In genomic region chr2:46719499-46719898, GRCh38 we compare ENCODE assay signal across 15 cellular contexts. TPM values are rescaled to one million over a fixed set of nuclear protein-coding genes. Genes with fewer than 3 reads are reported as not detected.
DNase-seq lines count a peak whose midpoint lies in the region; ATAC-seq, FAIRE-seq and TF ChIP-seq lines count a peak whose summit lies in the region.
"Had no signal": no experiment of that assay in that cellular context is flagged by ENCODE, and none has a peak within 500 bp of the region (broad histone marks: within the 10 kb centered on the region; RNA-seq: fewer than 3 reads in every experiment).

No MANE protein-coding gene starts in this region.

- WGBS in HepG2 (ENCODE audit: low lambda C conversion rate): 95% methylated on average over 5 of the region's 5 CpGs
- WGBS in right lobe of liver (ENCODE audit: insufficient coverage, low coverage, low lambda C conversion rate, missing lambda C conversion rate): 77% methylated on average over 5 of the region's 5 CpGs

- H3K9me3 Mint-ChIP-seq in activated B cell treated with CpG ODN at 0.5 μM for 24 hours: peaks cover 19% of the 10 kb centered on the region
- H3K9me3 Mint-ChIP-seq in activated T-cell treated with anti-CD3 and anti-CD28 coated beads, Interleukin-2, amount 50 U/mL, for 4 hours: peaks cover 21% of the 10 kb centered on the region

- TF ChIP-seq CTCF in HepG2 (CRISPR knock-in tag; IDR thresholded peaks at IDR 0.05) (no peak), right lobe of liver (IDR thresholded peaks at IDR 0.05) (no peak), activated B cell treated with CpG ODN at 0.5 μM for 24 hours (IDR thresholded peaks at IDR 0.05) (no peak), keratinocyte (optimal IDR thresholded peaks at IDR 0.05 in 1 of 3, IDR thresholded peaks at IDR 0.05 in 1 of 3, conservative IDR thresholded peaks at IDR 0.05 in 1 of 3; ENCODE audit: extremely low read depth in 1 of 3, insufficient read depth in 2 of 3, low read length in 3 of 3) (no peak)

- BruUV-seq in HepG2 (replicated peaks; lab: Mats Ljungman, UMichigan): no TSS peak

- peaks cover 47% of the 10 kb centered on the region for H4K20me1 ChIP-seq in HepG2 (ENCODE audit: insufficient read depth, low read length)
- no peaks in the 10 kb centered on the region for H4K20me1 ChIP-seq in keratinocyte (ENCODE audit: control insufficient read depth, extremely low read depth, insufficient read depth, low read length)

- TF ChIP-seq RAD21 in HepG2 (CRISPR knock-in tag; IDR thresholded peaks at IDR 0.05): no peak

- peaks cover 73% of the 10 kb centered on the region for H3K4me1 Mint-ChIP-seq in activated B cell treated with CpG ODN at 0.5 μM for 24 hours
- H3K4me1 Mint-ChIP-seq in activated T-cell treated with anti-CD3 and anti-CD28 coated beads, Interleukin-2, amount 50 U/mL, for 4 hours (ENCODE audit: low read depth): peaks cover 61% of the 10 kb centered on the region

- H3K27me3 ChIP-seq in HepG2 (ENCODE audit: control insufficient read depth in 1 of 2, insufficient read depth in 2 of 2, low read length in 2 of 2): no peaks in the 10 kb centered on the region
- H3K27me3 ChIP-seq in right lobe of liver: no peaks in the 10 kb centered on the region
- no peaks in the 10 kb centered on the region for H3K27me3 ChIP-seq in keratinocyte (ENCODE audit: control insufficient read depth, extremely low read depth, insufficient read depth, low read length)
- H3K27me3 ChIP-seq: left lung, ovary, upper lobe of right lung had no signal

- dilution Hi-C loops in keratinocyte (cut with MboI; ENCODE audit: extremely low pct_ligation_motif_present, low sequenced_read_pairs): no loop called here

- H3K9ac ChIP-seq in HepG2 (ENCODE audit: insufficient read depth, low read depth, low read length) (no peak overlapping the region), keratinocyte (ENCODE audit: control insufficient read depth, extremely low read depth, insufficient read depth, low read length) (no peak overlapping the region)

- H3K4me1 ChIP-seq in HepG2 (ENCODE audit: insufficient read depth, low read length): peaks cover 71% of the 10 kb centered on the region
- peaks cover 0 to 30% (median 9%) of the 10 kb centered on the region in 4 donors for H3K4me1 ChIP-seq in right lobe of liver
- peaks cover 13% of the 10 kb centered on the region for H3K4me1 ChIP-seq in keratinocyte (ENCODE audit: control insufficient read depth, extremely low read depth, insufficient read depth, low read length)

- FAIRE-seq in HepG2 (lab: Jason Lieb, UNC): no peak
- no peak for FAIRE-seq in keratinocyte (lab: Jason Lieb, UNC)
- no peak for FAIRE-seq in GM12891 (lab: Jason Lieb, UNC)

- POLR2A ChIA-PET in HepG2 (lab: Yijun Ruan, JAX): no interaction called here
- POLR2A ChIA-PET in activated B cell treated with CpG ODN at 0.5 μM for 24 hours (lab: Charles Lee): no interaction called here

- H3K4me3 ChIP-seq in HepG2 (replicated peaks in 1 of 3; ENCODE audit: insufficient read depth in 1 of 3, low read depth in 2 of 3, low read length in 3 of 3) (no peak overlapping the region), right lobe of liver (no peak overlapping the region), keratinocyte (ENCODE audit: control insufficient read depth in 2 of 3, extremely low read depth in 1 of 3, insufficient read depth in 2 of 3, low read depth in 1 of 3, low read length in 3 of 3) (no peak overlapping the region)
- H3K4me3 ChIP-seq: left lung, ovary, upper lobe of right lung had no signal

- H3K9me3 ChIP-seq in HepG2 (ENCODE audit: low read length) (no peaks in the 10 kb centered on the region), right lobe of liver (no peaks in the 10 kb centered on the region), keratinocyte (ENCODE audit: control insufficient read depth, low read depth, low read length) (no peaks in the 10 kb centered on the region)
- H3K9me3 ChIP-seq: ovary, upper lobe of right lung had no signal

- in situ Hi-C loops in HepG2 (cut with HindIII; ENCODE audit: extremely low pct_ligation_motif_present, low pct_unique_long_range_greater_than_20kb): no loop called here

- TF ChIP-seq POLR2A in HepG2 (IDR thresholded peaks at IDR 0.05; ENCODE audit: insufficient read depth in 1 of 2, low read depth in 2 of 2, low read length in 2 of 2) (no peak), right lobe of liver (IDR thresholded peaks at IDR 0.05) (no peak), GM12891 (IDR thresholded peaks at IDR 0.05; ENCODE audit: low read depth, low read length) (no peak)

- H3K36me3 ChIP-seq in HepG2 (replicated peaks in 1 of 2; ENCODE audit: control insufficient read depth in 1 of 2, insufficient read depth in 2 of 2, low read length in 2 of 2): no peaks in the 10 kb centered on the region
- no peaks in the 10 kb centered on the region for H3K36me3 ChIP-seq in right lobe of liver
- H3K36me3 ChIP-seq in keratinocyte (ENCODE audit: control insufficient read depth in 2 of 2, extremely low read depth in 1 of 2, insufficient read depth in 2 of 2, low read length in 2 of 2): no peaks in the 10 kb centered on the region
- H3K36me3 ChIP-seq: left lung, ovary, upper lobe of right lung had no signal

- no peak overlapping the region for H3K27ac ChIP-seq in HepG2 (ENCODE audit: extremely low read length, insufficient read depth, low read length)
- no peak overlapping the region for H3K27ac ChIP-seq in right lobe of liver
- H3K27ac ChIP-seq in keratinocyte (ENCODE audit: control insufficient read depth, insufficient read depth, low read length): no peak overlapping the region
- H3K27ac ChIP-seq: left lung, upper lobe of right lung had no signal

- H3K9me1 ChIP-seq in keratinocyte (ENCODE audit: control insufficient read depth, extremely low read depth, insufficient read depth, low read length): no peaks in the 10 kb centered on the region

- intact Hi-C loops in HepG2 (cut with micrococcal nuclease; ENCODE audit: unreplicated experiment) (no loop called here), right lobe of liver (cut with DNase I) (no loop called here), activated B cell treated with CpG ODN at 0.5 μM for 24 hours (cut with micrococcal nuclease) (no loop called here)

- CTCF ChIA-PET in HepG2 (lab: Yijun Ruan, JAX; ENCODE audit: low intra/inter-chr PET ratio, low total read pairs): no interaction called here
- CTCF ChIA-PET in activated B cell treated with CpG ODN at 0.5 μM for 24 hours (lab: Charles Lee): no interaction called here

- H3K4me2 ChIP-seq in HepG2 (ENCODE audit: low read depth, low read length) (no peak overlapping the region), keratinocyte (ENCODE audit: control insufficient read depth, extremely low read depth, insufficient read depth, low read depth, low read length) (peak overlapping the region; percentile 36)

- H2AFZ ChIP-seq in HepG2 (ENCODE audit: low read length): no peak overlapping the region
- H2AFZ ChIP-seq in keratinocyte (ENCODE audit: control insufficient read depth, low read length): no peak overlapping the region

- peak overlapping the region; percentile 54 for H3K27ac Mint-ChIP-seq in activated B cell treated with CpG ODN at 0.5 μM for 24 hours

- H3K27me3 Mint-ChIP-seq in activated B cell treated with CpG ODN at 0.5 μM for 24 hours: no peaks in the 10 kb centered on the region
- no peaks in the 10 kb centered on the region for H3K27me3 Mint-ChIP-seq in activated T-cell treated with anti-CD3 and anti-CD28 coated beads, Interleukin-2, amount 50 U/mL, for 4 hours (ENCODE audit: low read depth)

- ATAC-seq in HepG2 (no peak), right lobe of liver (no peak), activated B cell treated with CpG ODN at 0.5 μM for 24 hours (ENCODE audit: low read depth) (no peak), HG02852 (IDR thresholded peaks at IDR 0.05; ENCODE audit: unreplicated experiment) (no peak), HG03457 (IDR thresholded peaks at IDR 0.05; ENCODE audit: unreplicated experiment) (no peak)
- no peak for ATAC-seq in activated T-cell treated with anti-CD3 and anti-CD28 coated beads, Interleukin-2, amount 50 U/mL, for 4 hours
- ATAC-seq: left lung, upper lobe of right lung had no signal

- DNase-seq in HepG2 (ENCODE audit: low spot score): no peak
- no peak for DNase-seq in right lobe of liver
- no peak for DNase-seq in activated B cell treated with CpG ODN at 0.5 μM for 24 hours
- no peak for DNase-seq in keratinocyte (ENCODE audit: low read depth, low spot score)
- DNase-seq in activated T-cell treated with anti-CD3 and anti-CD28 coated beads, Interleukin-2, amount 50 U/mL, for 4 hours: no peak
- DNase-seq in GM12891 (ENCODE audit: insufficient read length, low spot score): no peak
- DNase-seq: glutamatergic neuron; left lung; MV-4-11; NCI-H510A; ovary; stimulated activated CD8-positive, alpha-beta memory T cell treated with anti-CD3 and anti-CD28 coated beads, Interleukin-4, amount 100 ng/mL, for 48 hours; upper lobe of right lung had no signal

- peaks cover 100% of the 10 kb centered on the region for H3K79me2 ChIP-seq in HepG2 (ENCODE audit: insufficient read depth, low read length)
- H3K79me2 ChIP-seq in keratinocyte (ENCODE audit: control insufficient read depth, insufficient read depth, low read length): peaks cover 52% of the 10 kb centered on the region

- H3K4me3 Mint-ChIP-seq in activated B cell treated with CpG ODN at 0.5 μM for 24 hours: no peak overlapping the region
- no peak overlapping the region for H3K4me3 Mint-ChIP-seq in activated T-cell treated with anti-CD3 and anti-CD28 coated beads, Interleukin-2, amount 50 U/mL, for 4 hours

- TF ChIP-seq EP300 in HepG2 (IDR thresholded peaks at IDR 0.05; ENCODE audit: low read depth in 2 of 2, low read length in 2 of 2) (no peak), HepG2 (CRISPR knock-in tag; IDR thresholded peaks at IDR 0.05; ENCODE audit: borderline replicate concordance) (no peak)

- peaks cover 24% of the 10 kb centered on the region for H3K36me3 Mint-ChIP-seq in activated B cell treated with CpG ODN at 0.5 μM for 24 hours (ENCODE audit: low read depth)
- peaks cover 15% of the 10 kb centered on the region for H3K36me3 Mint-ChIP-seq in activated T-cell treated with anti-CD3 and anti-CD28 coated beads, Interleukin-2, amount 50 U/mL, for 4 hours (ENCODE audit: insufficient read depth)

RNA-seq across cellular contexts. Expression of gene SOCS5, which starts 20.4 kb away (rescaled TPM):
- 17.6 and 27.6 TPM in 2 replicates for total RNA-seq in HepG2 (2016; rRNA removed; fragmentation: Illumina TruSeq; extraction: Trizol)
- 2.0 and 2.7 TPM in 2 replicates for total RNA-seq in HepG2 (2016; cell fraction: cytosol; rRNA removed; fragmentation: Illumina TruSeq; extraction: Trizol; ENCODE audit: low read depth)
- 18.1 and 27.9 TPM in 2 replicates for total RNA-seq in HepG2 (2016; cell fraction: insoluble cytoplasmic fraction; rRNA removed; fragmentation: Illumina TruSeq; extraction: Trizol)
- 11.9 and 12.4 TPM in 2 replicates for total RNA-seq in HepG2 (2016; cell fraction: membrane; rRNA removed; fragmentation: Illumina TruSeq; extraction: Trizol)
- 25.5 and 27.6 TPM in 2 replicates for total RNA-seq in HepG2 (2016; cell fraction: nucleus; rRNA removed; fragmentation: Illumina TruSeq; extraction: Trizol)
- 11.8 and 14.8 TPM in 2 replicates for polyA plus RNA-seq in HepG2 (2011; rRNA removed)
- polyA plus RNA-seq in HepG2 (2011; cell fraction: cytosol; rRNA removed): 7.2 and 9.3 TPM in 2 replicates
- polyA plus RNA-seq in HepG2 (2011; cell fraction: nucleus; rRNA removed): 9.0 and 9.5 TPM in 2 replicates
- polyA plus RNA-seq in HepG2 (2012): 13.8 and 14.6 TPM in 2 replicates
- 1.1 and 1.4 TPM in 2 replicates for polyA plus RNA-seq in HepG2 (2016; cell fraction: cytosol; fragmentation: Illumina TruSeq; extraction: Trizol; ENCODE audit: low read depth)
- 22.5 and 24.5 TPM in 2 replicates for polyA plus RNA-seq in HepG2 (2016; cell fraction: insoluble cytoplasmic fraction; fragmentation: Illumina TruSeq; extraction: Trizol; ENCODE audit: low read depth)
- 6.5 and 7.3 TPM in 2 replicates for polyA plus RNA-seq in HepG2 (2016; cell fraction: membrane; fragmentation: Illumina TruSeq; extraction: Trizol; ENCODE audit: low read depth)
- polyA plus RNA-seq in HepG2 (2016; cell fraction: nucleus; fragmentation: Illumina TruSeq; extraction: Trizol; ENCODE audit: insufficient read depth, low read depth): 18.1 and 19.5 TPM in 2 replicates
- polyA minus RNA-seq in HepG2 (2011; rRNA and poly(A)+ RNA removed; ENCODE audit: low replicate concordance): 14.3 and 32.7 TPM in 2 replicates
- 18.6 and 19.3 TPM in 2 replicates for polyA minus RNA-seq in HepG2 (2011; cell fraction: cytosol; rRNA and poly(A)+ RNA removed)
- 74.9 and 75.8 TPM in 2 replicates for polyA minus RNA-seq in HepG2 (2011; cell fraction: nucleus; rRNA and poly(A)+ RNA removed)
- total RNA-seq in right lobe of liver: 1 to 10 TPM; 5.1 to 8.2 (median 6.3) TPM
- total RNA-seq in activated B cell treated with CpG ODN at 0.5 μM for 24 hours: 13.0 and 15.6 TPM in 2 replicates
- polyA plus RNA-seq in keratinocyte: 6.8 to 11.1 TPM (median 8.3 TPM) in 3 replicates
- polyA plus RNA-seq in keratinocyte (2011; ENCODE audit: low read depth): 7.2 TPM
- polyA plus RNA-seq in keratinocyte (2011; cell fraction: cytosol; rRNA removed): 4.8 and 9.1 TPM in 2 replicates
- 8.8 and 10.6 TPM in 2 replicates for polyA plus RNA-seq in keratinocyte (2011; cell fraction: nucleus; rRNA removed)
- 5.8 and 7.5 TPM in 2 replicates for polyA plus RNA-seq in keratinocyte (2012; ENCODE audit: low replicate concordance)
- polyA minus RNA-seq in keratinocyte: 6.2 to 17.9 TPM (median 11.2 TPM) in 3 replicates
- polyA minus RNA-seq in keratinocyte (2011; cell fraction: cytosol; rRNA and poly(A)+ RNA removed): 7.3 TPM
- polyA minus RNA-seq in keratinocyte (2011; cell fraction: nucleus; rRNA and poly(A)+ RNA removed): 7.5 and 12.9 TPM in 2 replicates
- total RNA-seq in activated T-cell treated with anti-CD3 and anti-CD28 coated beads, Interleukin-2, amount 50 U/mL, for 4 hours: 1 to 10 TPM; 5.7 to 6.5 (median 6.0) TPM
- 3.1 TPM for polyA plus RNA-seq in GM12891 (2012; ENCODE audit: low read depth, missing spikeins)
